ENCODE assay signal across 10 cellular contexts in the genomic region with DNA sequence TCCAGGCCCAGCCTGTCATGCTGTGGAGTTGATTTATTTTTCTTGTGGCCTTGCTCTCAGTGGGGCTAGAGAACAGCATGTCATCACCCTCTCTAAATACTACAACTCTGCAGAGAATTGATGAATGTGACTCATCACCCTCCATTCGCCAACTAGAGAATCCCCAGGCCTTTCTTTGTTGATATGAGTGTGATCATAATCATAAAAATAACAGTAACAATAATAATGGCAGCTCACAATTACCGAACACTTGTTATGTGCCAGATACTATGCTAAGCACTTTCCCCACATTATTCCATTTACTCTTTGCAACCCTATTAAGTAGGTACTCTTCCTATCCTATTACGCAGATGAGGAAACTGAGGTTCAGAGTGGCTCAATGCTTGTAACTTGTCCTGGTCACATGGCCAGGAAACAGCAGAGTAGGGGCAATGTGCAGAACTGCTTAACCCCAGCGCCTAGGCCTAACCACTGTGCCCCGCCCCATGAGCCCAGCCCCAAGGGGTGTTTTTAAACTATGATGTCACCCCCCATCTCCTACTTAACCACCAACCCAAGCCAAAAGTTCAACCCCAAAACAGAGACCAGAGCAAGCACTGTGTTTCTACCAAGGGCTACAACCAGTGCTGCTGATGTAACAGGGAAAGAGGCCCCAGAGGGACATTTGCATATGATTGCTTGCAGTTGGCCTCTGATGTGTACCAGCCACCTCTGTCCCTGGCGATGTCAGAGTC.
DNase-seq lines count a peak whose midpoint lies in the region; ATAC-seq, FAIRE-seq and TF ChIP-seq lines count a peak whose summit lies in the region.
"Had no signal": no experiment of that assay in that cellular context is flagged by ENCODE, and none has a peak within 500 bp of the region (broad histone marks: within the 10 kb centered on the region; RNA-seq: fewer than 3 reads in every experiment).

No MANE protein-coding gene starts in this region.

- TF ChIP-seq POLR2A in endothelial cell of umbilical vein (IDR thresholded peaks at IDR 0.05; ENCODE audit: low read depth, low read length): no peak

- H3K27me3 ChIP-seq in endothelial cell of umbilical vein (ENCODE audit: control insufficient read depth in 2 of 2, insufficient read depth in 2 of 2, low read length in 2 of 2): no peaks in the 10 kb centered on the region

- H3K36me3 ChIP-seq in endothelial cell of umbilical vein (ENCODE audit: control insufficient read depth in 2 of 2, extremely low read depth in 1 of 2, insufficient read depth in 2 of 2, low read length in 2 of 2): no peaks in the 10 kb centered on the region

- no peak overlapping the region for H3K4me2 ChIP-seq in endothelial cell of umbilical vein (ENCODE audit: insufficient read depth, low read length)

- H4K20me1 ChIP-seq in endothelial cell of umbilical vein (replicated peaks; ENCODE audit: control insufficient read depth, extremely low read depth, insufficient read depth, low read length): no peaks in the 10 kb centered on the region

- H3K79me2 ChIP-seq in endothelial cell of umbilical vein (ENCODE audit: control insufficient read depth, insufficient read depth, low read length): no peaks in the 10 kb centered on the region

- in situ Hi-C loops in GM13977 (cut with MboI; ENCODE audit: low pct_unique_long_range_greater_than_20kb, low sequenced_read_pairs, unreplicated experiment): loop anchor here (25.0 kb wide), 1 partner anchor 218 kb away; no protein-coding TSS in a partner anchor

- H3K9ac ChIP-seq in endothelial cell of umbilical vein (replicated peaks; ENCODE audit: extremely low read depth, insufficient read depth, low read length): no peak overlapping the region

- ATAC-seq in GM18499 (IDR thresholded peaks at IDR 0.05; ENCODE audit: insufficient read depth, unreplicated experiment) (peak; percentile 72), HG02938 (IDR thresholded peaks at IDR 0.05; ENCODE audit: unreplicated experiment) (no peak), GM19324 (IDR thresholded peaks at IDR 0.05; ENCODE audit: low FRiP score, unreplicated experiment) (no peak)

- no peaks in the 10 kb centered on the region for H3K9me3 ChIP-seq in endothelial cell of umbilical vein (replicated peaks; ENCODE audit: control insufficient read depth, insufficient read depth, low read length)

- CTCF ChIA-PET in endothelial cell of umbilical vein (lab: Charles Lee): interaction anchor here (0.6 to 2.2 kb wide), 2 partner anchors 15 to 92 kb away, joined by 4 to 8 read pairs; no protein-coding TSS in a partner anchor

- dilution Hi-C loops in endothelial cell of umbilical vein (cut with MboI; ENCODE audit: extremely low pct_ligation_motif_present, low sequenced_read_pairs): no loop called here

- no peak for TF ChIP-seq CTCF in endothelial cell of umbilical vein (IDR thresholded peaks at IDR 0.05; ENCODE audit: extremely low read depth in 1 of 2, insufficient read depth in 1 of 2, low read depth in 1 of 2, low read length in 2 of 2)
- TF ChIP-seq CTCF in GM13977 (IDR thresholded peaks at IDR 0.05; ENCODE audit: extremely low read depth, insufficient read depth, missing control alignments): no peak

- POLR2A ChIA-PET in endothelial cell of umbilical vein (lab: Charles Lee): no interaction called here

- peak; percentile 55 to 73 for DNase-seq in NCI-H526 (lab: John Stamatoyannopoulos, UW)
- peak; percentile 6 for DNase-seq in endothelial cell of umbilical vein (ENCODE audit: low read depth, low spot score)
- DNase-seq in posterior vena cava (ENCODE audit: low spot score): peak; percentile 76
- DNase-seq in GM13977 (ENCODE audit: low spot score): no peak
- DNase-seq in stimulated activated CD4-positive, alpha-beta T cell treated with anti-CD3 and anti-CD28 coated beads, Interleukin-15, amount 100 ng/mL, for 24 hours: no peak
- DNase-seq: glutamatergic neuron, NCI-H774 had no signal

- intact Hi-C loops in endothelial cell of umbilical vein (cut with micrococcal nuclease) (no loop called here), posterior vena cava (cut with DNase I) (loop anchor here in 1 of 2 donors (5.0 kb wide), 1 partner anchor 143 kb away; no protein-coding TSS in a partner anchor)

- H3K9me1 ChIP-seq in endothelial cell of umbilical vein (replicated peaks; ENCODE audit: control insufficient read depth, extremely low read depth, insufficient read depth, low read length): no peaks in the 10 kb centered on the region

- H3K4me3 ChIP-seq in endothelial cell of umbilical vein (replicated peaks in 1 of 3; ENCODE audit: insufficient read depth in 1 of 3, low read depth in 1 of 3, low read length in 3 of 3): no peak overlapping the region

- no peak overlapping the region for H3K27ac ChIP-seq in endothelial cell of umbilical vein (ENCODE audit: insufficient read depth, low read depth, low read length)

- no peak overlapping the region for H2AFZ ChIP-seq in endothelial cell of umbilical vein (ENCODE audit: low read depth, low read length)

- FAIRE-seq in endothelial cell of umbilical vein (lab: Jason Lieb, UNC): no peak

- no peaks in the 10 kb centered on the region for H3K4me1 ChIP-seq in endothelial cell of umbilical vein (ENCODE audit: control insufficient read depth, extremely low read depth, insufficient read depth, low read length)

- BruUV-seq in endothelial cell of umbilical vein (replicated peaks; lab: Mats Ljungman, UMichigan): no TSS peak

TF ChIP-seq in endothelial cell of umbilical vein, 7 proteins besides CTCF, POLR2A, EP300 and RAD21:
- peak; percentile 17 for TF ChIP-seq JUN (IDR thresholded peaks at IDR 0.05; ENCODE audit: borderline replicate concordance, insufficient read depth, insufficient read length, low read depth)
- no peak for TF ChIP-seq POLR2AphosphoS5 (IDR thresholded peaks at IDR 0.05; ENCODE audit: insufficient read depth, low read depth, low read length)
- TF ChIP-seq GATA2 (IDR thresholded peaks at IDR 0.05; ENCODE audit: insufficient read depth, insufficient read length, low read depth, low read length): no peak

Comparison
In these comparisons a context has a peak if more than half of its experiments do, and no peak if none do; other contexts are left out.
1. DNase-seq: peak in NCI-H526 (2 of 2), endothelial cell of umbilical vein (single experiment) and posterior vena cava (single experiment); none in GM13977 (single experiment) and stimulated activated CD4-positive, alpha-beta T cell treated with anti-CD3 and anti-CD28 coated beads, Interleukin-15, amount 100 ng/mL, for 24 hours (single experiment).